In genomic region chr4:184475096-184475461, GRCh38 we compare ENCODE assay signal across 8 cellular contexts. TPM values are rescaled to one million over a fixed set of nuclear protein-coding genes. Genes with fewer than 3 reads are reported as not detected.
DNase-seq lines count a peak whose midpoint lies in the region; ATAC-seq and TF ChIP-seq lines count a peak whose summit lies in the region.

No MANE protein-coding gene starts in this region.

- peak; percentile 7 for ATAC-seq in GM19025 (IDR thresholded peaks at IDR 0.05; ENCODE audit: low read depth, unreplicated experiment)
- peak; percentile 18 for ATAC-seq in HG03175 (IDR thresholded peaks at IDR 0.05; ENCODE audit: unreplicated experiment)

- H3K36me3 Mint-ChIP-seq in T-helper 1 cell treated with Interleukin-12 subunit alpha and Interleukin-12 subunit beta and Interleukin-4 antibody, amounts not matched to agents 30 μg/mL and 1 μg/mL, for 36 hours (ENCODE audit: low read depth): peaks cover 36% of the 10 kb centered on the region
- no peaks in the 10 kb centered on the region for H3K36me3 Mint-ChIP-seq in brain

- peak overlapping the region; percentile 98 for H3K27ac Mint-ChIP-seq in T-helper 1 cell treated with Interleukin-12 subunit alpha and Interleukin-12 subunit beta and Interleukin-4 antibody, amounts not matched to agents 30 μg/mL and 1 μg/mL, for 36 hours
- H3K27ac Mint-ChIP-seq in brain: peak overlapping the region in 4 of 5 experiments; percentile 93 to 99 (median 96)

- no peaks in the 10 kb centered on the region for H3K9me3 Mint-ChIP-seq in T-helper 1 cell treated with Interleukin-12 subunit alpha and Interleukin-12 subunit beta and Interleukin-4 antibody, amounts not matched to agents 30 μg/mL and 1 μg/mL, for 36 hours
- no peaks in the 10 kb centered on the region for H3K9me3 Mint-ChIP-seq in brain

- H3K27me3 Mint-ChIP-seq in T-helper 1 cell treated with Interleukin-12 subunit alpha and Interleukin-12 subunit beta and Interleukin-4 antibody, amounts not matched to agents 30 μg/mL and 1 μg/mL, for 36 hours (ENCODE audit: low read depth): no peaks in the 10 kb centered on the region
- peaks cover 14% of the 10 kb centered on the region for H3K27me3 Mint-ChIP-seq in brain

- H3K4me1 Mint-ChIP-seq in T-helper 1 cell treated with Interleukin-12 subunit alpha and Interleukin-12 subunit beta and Interleukin-4 antibody, amounts not matched to agents 30 μg/mL and 1 μg/mL, for 36 hours (ENCODE audit: low read depth): peaks cover 51% of the 10 kb centered on the region
- peaks cover 43% of the 10 kb centered on the region for H3K4me1 Mint-ChIP-seq in brain

- DNase-seq in AG10803 (ENCODE audit: low read depth) (peak; percentile 62), iPS-NIHi7 (ENCODE audit: extremely low spot score) (peak; percentile 50), T1000 (lab: John Stamatoyannopoulos, UW) (no peak)
- peak; percentile 47 to 56 for DNase-seq in stimulated activated CD4-positive, alpha-beta T cell treated with anti-CD3 and anti-CD28 coated beads, Interleukin-12 subunit alpha, Interleukin-12 subunit beta, amount 100 ng/mL, for 24 hours (ENCODE audit: low read depth in 2 of 2)

- TF ChIP-seq CTCF in AG10803 (conservative IDR thresholded peaks at IDR 0.05; ENCODE audit: low read length) (no peak), brain (conservative IDR thresholded peaks at IDR 0.05) (no peak)

- H3K4me3 ChIP-seq in AG10803 (ENCODE audit: low read length): peak overlapping the region; percentile 96

- H3K4me3 Mint-ChIP-seq in T-helper 1 cell treated with Interleukin-12 subunit alpha and Interleukin-12 subunit beta and Interleukin-4 antibody, amounts not matched to agents 30 μg/mL and 1 μg/mL, for 36 hours: peak overlapping the region; percentile 98
- peak overlapping the region; percentile 98 to 99 (median 99) for H3K4me3 Mint-ChIP-seq in brain

RNA-seq across cellular contexts. Expression of gene IRF2, which starts 0.7 kb away (rescaled TPM):
- 18.5 TPM for polyA plus RNA-seq in brain (ENCODE audit: insufficient read depth, low read depth, low replicate concordance)
